2 cellular contexts compared by ENCODE assay signal in genomic region chr20:25179439-25180089, GRCh38.
TF ChIP-seq lines count a peak whose summit lies in the region.

No MANE protein-coding gene starts in this region.

TF ChIP-seq in SK-N-SH, 30 proteins besides CTCF, POLR2A, EP300 and RAD21:
- TF ChIP-seq IRF3 (IDR thresholded peaks at IDR 0.05; ENCODE audit: low read depth, low read length) (no peak), USF2 (IDR thresholded peaks at IDR 0.05; ENCODE audit: borderline replicate concordance, low read depth, low read length) (no peak), ELF1 (IDR thresholded peaks at IDR 0.05) (no peak), TEAD4 (IDR thresholded peaks at IDR 0.05; ENCODE audit: borderline replicate concordance, insufficient read depth) (no peak), FOXJ3 (CRISPR knock-in tag; IDR thresholded peaks at IDR 0.05) (no peak), NRF1 (IDR thresholded peaks at IDR 0.05; ENCODE audit: low read depth, low read length) (no peak), GATA2 (CRISPR knock-in tag; IDR thresholded peaks at IDR 0.05) (no peak), FOXM1 (IDR thresholded peaks at IDR 0.05; ENCODE audit: low read depth) (no peak), USF1 (IDR thresholded peaks at IDR 0.05; ENCODE audit: borderline replicate concordance, low read depth) (no peak)

TF ChIP-seq in SK-N-SH treated with all-trans-retinoic acid at 6 μM for 48 hours, 23 proteins besides CTCF, POLR2A, EP300 and RAD21 (continued from another document):
- TF ChIP-seq POU6F1 (CRISPR knock-in tag; IDR thresholded peaks at IDR 0.05; ENCODE audit: borderline replicate concordance, low read depth) (no peak), ZFP30 (CRISPR knock-in tag; IDR thresholded peaks at IDR 0.05) (no peak), CSDC2 (CRISPR knock-in tag; IDR thresholded peaks at IDR 0.05) (no peak), CSRNP3 (CRISPR knock-in tag; IDR thresholded peaks at IDR 0.05) (no peak), RARB (CRISPR knock-in tag; IDR thresholded peaks at IDR 0.05) (no peak), SNAI2 (CRISPR knock-in tag; IDR thresholded peaks at IDR 0.05) (no peak), TCF4 (CRISPR knock-in tag; IDR thresholded peaks at IDR 0.05; ENCODE audit: borderline replicate concordance) (no peak), TOX (CRISPR knock-in tag; IDR thresholded peaks at IDR 0.05; ENCODE audit: borderline replicate concordance) (no peak), GLIS3 (CRISPR knock-in tag; IDR thresholded peaks at IDR 0.05) (no peak)
